In the genomic region with DNA sequence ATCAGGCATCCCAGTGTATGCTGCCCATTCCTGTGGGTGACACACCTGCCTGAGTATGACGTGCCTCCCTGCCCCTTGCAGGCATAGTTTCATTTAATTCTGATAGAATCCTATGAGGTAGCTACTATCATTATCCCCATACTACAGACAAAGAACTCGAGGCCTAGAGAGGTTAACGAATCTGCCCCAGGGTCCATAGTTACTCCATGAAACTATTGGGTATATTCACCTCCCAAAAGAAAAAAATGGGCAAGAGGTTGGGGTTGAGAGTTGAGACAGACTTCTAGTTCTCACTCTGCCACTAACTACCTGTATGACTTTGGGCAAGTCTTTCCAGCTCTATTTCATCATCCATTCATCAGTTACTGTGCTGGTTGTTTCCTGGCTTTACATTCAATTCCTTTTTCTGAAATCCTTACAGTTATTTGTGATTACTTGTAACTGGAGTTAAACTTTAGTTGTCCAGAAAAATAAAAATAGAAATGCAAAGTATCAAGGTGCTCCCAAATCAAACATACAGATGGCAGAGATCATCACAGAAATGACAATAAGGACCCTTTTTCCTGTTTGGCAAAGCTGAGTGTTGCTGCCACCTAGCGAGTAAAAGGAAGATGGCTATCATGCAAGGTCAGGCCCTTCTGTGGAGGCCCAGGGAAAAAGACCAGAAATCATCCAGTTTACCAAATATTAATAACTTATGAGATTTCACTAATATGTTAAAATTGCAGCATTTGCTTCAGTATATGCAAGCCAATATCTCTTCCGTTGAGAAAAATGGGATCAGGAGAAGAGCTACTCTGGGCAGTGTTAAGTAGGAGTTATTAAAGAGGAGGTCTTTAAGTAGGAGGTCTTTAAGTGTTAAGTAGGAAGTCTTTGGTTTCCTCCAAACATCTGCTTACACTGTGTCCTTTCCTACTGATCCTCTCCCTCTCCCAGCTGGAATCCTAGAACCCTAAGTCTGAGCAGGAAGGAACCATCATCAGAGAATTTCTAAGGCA, we compare ENCODE assay signal across 9 cellular contexts.
DNase-seq lines count a peak whose midpoint lies in the region; ATAC-seq and FAIRE-seq lines count a peak whose summit lies in the region.
"Had no signal": no experiment of that assay in that cellular context is flagged by ENCODE, and none has a peak within 500 bp of the region (broad histone marks: within the 10 kb centered on the region; RNA-seq: fewer than 3 reads in every experiment).

No MANE protein-coding gene starts in this region.

- ATAC-seq in GM18870 (IDR thresholded peaks at IDR 0.05; ENCODE audit: unreplicated experiment) (peak; percentile 70), GM19467 (IDR thresholded peaks at IDR 0.05; ENCODE audit: unreplicated experiment) (no peak)

- peak; percentile 53 for FAIRE-seq in islet of Langerhans (lab: Jason Lieb, UNC)

- DNase-seq in Ammon's horn (ENCODE audit: low spot score) (peak; percentile 59), HuH-7 (ENCODE audit: low spot score) (peak; percentile 12), SKM-1 treated with dmso at 0.1 percent for 144 hours (lab: John Stamatoyannopoulos, UW; ENCODE audit: unreplicated experiment) (peak; percentile 20), amniotic epithelial cell (ENCODE audit: low read depth) (peak; percentile 12)
- peak; percentile 15 to 28 for DNase-seq in stimulated activated CD4-positive, alpha-beta T cell treated with anti-CD3 and anti-CD28 coated beads, Interleukin-4, amount 100 ng/mL, for 4 hours
- DNase-seq: right cardiac atrium had no signal
